ENCODE assay signal across 8 cellular contexts in the genomic region with DNA sequence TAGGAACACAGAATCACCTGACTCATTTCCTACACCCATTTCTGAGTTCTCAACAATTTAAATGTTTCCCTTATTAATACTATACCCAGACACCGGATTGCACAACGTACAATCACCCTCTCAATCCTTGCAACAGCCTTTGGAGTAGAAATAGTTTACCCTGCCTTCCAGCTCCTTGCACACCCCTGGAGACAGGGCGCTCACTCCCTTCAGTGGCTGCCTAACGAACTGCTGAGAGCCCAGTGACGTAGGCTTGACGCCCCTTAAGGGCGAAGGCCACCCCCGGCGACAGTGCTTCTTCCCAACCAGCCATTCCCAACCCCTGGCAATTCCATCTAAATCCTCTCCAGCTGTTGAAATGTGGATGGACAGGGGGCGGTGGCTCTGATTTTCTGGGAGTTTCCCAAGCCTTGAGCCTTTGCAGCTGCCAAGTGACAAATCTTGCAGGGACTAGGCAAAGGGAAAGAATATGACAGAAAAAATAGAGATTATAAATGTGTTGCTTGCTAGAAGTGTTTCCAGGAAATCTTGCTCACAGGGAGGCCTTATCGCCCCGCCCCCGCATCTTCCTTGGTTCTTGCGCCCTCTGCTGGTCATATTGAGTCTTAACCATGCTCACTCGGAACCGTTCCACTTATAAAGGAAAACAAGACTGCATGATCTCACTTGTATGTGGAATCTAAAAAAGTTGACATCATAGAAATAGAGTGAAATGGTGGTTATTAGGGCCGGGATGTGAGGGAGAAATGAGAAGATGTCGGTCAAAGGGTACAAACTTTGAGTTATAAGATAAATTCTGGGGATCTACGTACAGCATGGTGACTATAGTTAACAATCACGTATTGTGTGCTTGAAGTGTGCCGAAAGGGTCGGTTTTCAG. TPM values are rescaled to one million over a fixed set of nuclear protein-coding genes. Genes with fewer than 3 reads are reported as not detected.
A peak's percentile ranks its signal among the peaks of the same experiment; 100 is the strongest.
DNase-seq lines count a peak whose midpoint lies in the region; ATAC-seq and TF ChIP-seq lines count a peak whose summit lies in the region.

No MANE protein-coding gene starts in this region.

- no peaks in the 10 kb centered on the region for H3F3A ChIP-seq in neural cell (ENCODE audit: insufficient read depth, low read length, poor library complexity, severe bottlenecking)

- H3K36me3 ChIP-seq in Peyer's patch, result no peaks in the 10 kb centered on the region
- H3K36me3 ChIP-seq in neural cell (ENCODE audit: insufficient read depth, low read length), result no peaks in the 10 kb centered on the region

- peaks cover 33% of the 10 kb centered on the region for H3K4me1 Mint-ChIP-seq in activated T-cell treated with anti-CD3 and anti-CD28 coated beads, Interleukin-2, amount 50 U/mL, for 4 hours (ENCODE audit: low read depth)

- H3K9me3 ChIP-seq in Peyer's patch, result no peaks in the 10 kb centered on the region
- H3K9me3 ChIP-seq in neural cell (ENCODE audit: low read length), result no peaks in the 10 kb centered on the region

- TF ChIP-seq EP300 in neural cell (conservative IDR thresholded peaks at IDR 0.05; ENCODE audit: poor library complexity, severe bottlenecking), result no peak

- TF ChIP-seq RAD21 in neural cell (conservative IDR thresholded peaks at IDR 0.05), result peak; percentile 91

- H3K79me2 ChIP-seq in neural cell (replicated peaks; ENCODE audit: insufficient read depth, low read length), result no peaks in the 10 kb centered on the region

- H3K4me3 ChIP-seq in Peyer's patch (no peak overlapping the region), neural cell (ENCODE audit: low read length) (no peak overlapping the region)

- H3K4me1 ChIP-seq in Peyer's patch, result peaks cover 0 to 28% (median 13%) of the 10 kb centered on the region in 4 donors

- no peak overlapping the region for H3K9ac ChIP-seq in neural cell (ENCODE audit: low read length)

- no peak overlapping the region for H3K4me3 Mint-ChIP-seq in activated T-cell treated with anti-CD3 and anti-CD28 coated beads, Interleukin-2, amount 50 U/mL, for 4 hours

- DNase-seq in ELF-1 (ENCODE audit: low read depth, low spot score) (peak; percentile 77), Kasumi-1 (lab: John Stamatoyannopoulos, UW) (peak; percentile 91 to 94), Peyer's patch (peak; percentile 71 to 93 (median 77)), fibroblast of gingiva (ENCODE audit: low read depth) (peak; percentile 82)
- peak; percentile 75 for DNase-seq in activated T-cell treated with anti-CD3 and anti-CD28 coated beads, Interleukin-2, amount 50 U/mL, for 4 hours
- DNase-seq in stimulated activated naive CD8-positive, alpha-beta T cell treated with anti-CD3 and anti-CD28 coated beads, Interleukin-15, Interleukin-2, amounts not matched to agents 100 U/mL and 50 U/mL, for 24 hours, result peak; percentile 78

- peak; percentile 61 to 73 for ATAC-seq in activated T-cell treated with anti-CD3 and anti-CD28 coated beads, Interleukin-2, amount 50 U/mL, for 4 hours
- peak; percentile 53 for ATAC-seq in stimulated activated naive CD8-positive, alpha-beta T cell treated with anti-CD3 and anti-CD28 coated beads, Interleukin-15, Interleukin-2, amounts not matched to agents 100 U/mL and 50 U/mL, for 24 hours
- no peak for ATAC-seq in HG02870 (IDR thresholded peaks at IDR 0.05; ENCODE audit: unreplicated experiment)

- H3K27me3 ChIP-seq in Peyer's patch (peaks cover 0 to 39% of the 10 kb centered on the region in 2 donors), neural cell (ENCODE audit: insufficient read depth, low read depth, low read length) (peaks cover 50% of the 10 kb centered on the region)

- H3K9me2 ChIP-seq in neural cell (ENCODE audit: insufficient read depth, low read length), result no peaks in the 10 kb centered on the region

- H4K20me1 ChIP-seq in neural cell (ENCODE audit: insufficient read depth), result no peaks in the 10 kb centered on the region

- no peaks in the 10 kb centered on the region for H3K36me3 Mint-ChIP-seq in activated T-cell treated with anti-CD3 and anti-CD28 coated beads, Interleukin-2, amount 50 U/mL, for 4 hours (ENCODE audit: insufficient read depth)

- H3K27ac ChIP-seq in Peyer's patch (no peak overlapping the region), neural cell (ENCODE audit: low read length) (no peak overlapping the region)

- peaks cover 58% of the 10 kb centered on the region for H3K27me3 Mint-ChIP-seq in activated T-cell treated with anti-CD3 and anti-CD28 coated beads, Interleukin-2, amount 50 U/mL, for 4 hours (ENCODE audit: low read depth)

- H2AFZ ChIP-seq in neural cell (ENCODE audit: low read depth, low read length), result no peak overlapping the region

- H3K9me3 Mint-ChIP-seq in activated T-cell treated with anti-CD3 and anti-CD28 coated beads, Interleukin-2, amount 50 U/mL, for 4 hours, result no peaks in the 10 kb centered on the region

- H3K4me2 ChIP-seq in neural cell (ENCODE audit: low read length), result no peak overlapping the region

- no peak for TF ChIP-seq POLR2A in Peyer's patch (IDR thresholded peaks at IDR 0.05)

- TF ChIP-seq CTCF in Peyer's patch (IDR thresholded peaks at IDR 0.05) (peak; percentile 40 to 92 (median 80)), neural cell (IDR thresholded peaks at IDR 0.05; ENCODE audit: poor library complexity, severe bottlenecking) (peak; percentile 90)

TF ChIP-seq in neural cell, 6 proteins besides CTCF, POLR2A, EP300 and RAD21:
- TF ChIP-seq SMC3 (conservative IDR thresholded peaks at IDR 0.05; ENCODE audit: poor library complexity) (peak; percentile 94), TAF1 (IDR thresholded peaks at IDR 0.05; ENCODE audit: low read depth) (no peak), MXI1 (conservative IDR thresholded peaks at IDR 0.05; ENCODE audit: poor library complexity, severe bottlenecking) (no peak)

RNA-seq across cellular contexts. Expression of gene BARX1, which starts 7.6 kb away (rescaled TPM):
- total RNA-seq in Peyer's patch, result not detected
- total RNA-seq in activated T-cell treated with anti-CD3 and anti-CD28 coated beads, Interleukin-2, amount 50 U/mL, for 4 hours, result not detected
- not detected in 2 replicates for polyA plus RNA-seq in neural cell
- polyA minus RNA-seq in neural cell, result not detected in 2 replicates
